ENCODE assay signal across 7 cellular contexts in genomic region chr1:233294991-233295774, GRCh38. TPM values are rescaled to one million over a fixed set of nuclear protein-coding genes. Genes with fewer than 3 reads are reported as not detected.
DNase-seq lines count a peak whose midpoint lies in the region; ATAC-seq and TF ChIP-seq lines count a peak whose summit lies in the region.

A gene with protein sequence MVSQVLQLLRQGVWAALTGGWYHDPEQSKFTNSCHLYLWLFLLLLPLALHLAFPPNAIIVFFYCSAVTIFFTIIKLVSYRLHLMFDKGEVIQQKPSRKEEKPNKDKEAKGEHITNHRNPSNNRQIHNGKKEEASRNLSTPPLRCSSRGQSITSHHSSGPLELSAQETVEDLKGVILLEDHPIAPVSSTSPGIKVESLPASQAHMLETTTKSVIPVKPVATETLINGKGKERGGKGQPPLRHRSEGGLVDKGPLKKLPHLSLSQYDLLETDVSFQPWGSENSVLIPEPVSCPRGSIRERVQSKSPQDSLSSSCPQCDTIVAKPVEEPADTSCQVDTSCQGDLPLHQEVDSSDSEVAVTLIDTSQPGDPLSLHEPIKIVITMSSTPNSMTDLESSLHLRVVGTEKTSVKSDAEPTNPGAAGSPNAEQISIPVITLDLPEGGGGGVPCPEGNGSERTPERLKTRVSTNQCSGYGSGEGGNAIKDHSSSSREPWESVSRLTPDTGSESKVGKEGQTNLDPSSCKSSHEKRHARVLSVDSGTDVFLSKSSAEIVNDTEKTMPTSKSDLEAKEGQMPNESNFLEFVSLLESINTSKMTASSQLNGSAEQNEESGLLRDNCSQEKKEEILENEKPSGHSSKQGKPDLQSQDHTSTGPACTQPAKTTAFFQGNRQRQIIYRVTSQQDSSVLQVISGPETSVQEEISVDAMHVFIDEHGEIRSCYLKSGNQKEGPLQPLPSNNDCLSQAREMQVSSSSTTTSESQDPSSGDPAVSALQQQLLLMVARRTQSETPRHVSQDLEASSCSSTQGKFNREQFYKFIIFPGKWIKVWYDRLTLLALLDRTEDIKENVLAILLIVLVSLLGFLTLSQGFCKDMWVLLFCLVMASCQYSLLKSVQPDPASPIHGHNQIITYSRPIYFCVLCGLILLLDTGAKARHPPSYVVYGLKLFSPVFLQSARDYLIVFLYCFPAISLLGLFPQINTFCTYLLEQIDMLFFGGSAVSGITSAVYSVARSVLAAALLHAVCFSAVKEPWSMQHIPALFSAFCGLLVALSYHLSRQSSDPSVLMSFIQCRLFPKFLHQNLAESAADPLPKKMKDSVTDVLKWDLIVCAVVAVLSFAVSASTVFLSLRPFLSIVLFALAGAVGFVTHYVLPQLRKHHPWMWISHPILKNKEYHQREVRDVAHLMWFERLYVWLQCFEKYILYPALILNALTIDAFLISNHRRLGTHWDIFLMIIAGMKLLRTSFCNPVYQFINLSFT (N-terminal part only) (minus strand): TSS chr1:233295725. CDS start chr1:233295478, 247 bp downstream.

- POLR2A ChIA-PET in WTC11 (lab: Charles Lee): interaction anchor here (1.0 kb wide), 1 partner anchor 33 kb away, joined by 5 read pairs; no protein-coding TSS in a partner anchor

- intact Hi-C loops in left colon (cut with DNase I, micrococcal nuclease): no loop called here

- ATAC-seq in GM18520 (IDR thresholded peaks at IDR 0.05; ENCODE audit: unreplicated experiment) (peak; percentile 53), HG02938 (IDR thresholded peaks at IDR 0.05; ENCODE audit: unreplicated experiment) (peak; percentile 86), WTC11 (peak; percentile 88), left colon (peak; percentile 96)
- ATAC-seq in central memory CD8-positive, alpha-beta T cell (replicated peaks; ENCODE audit: extremely low read depth, poor library complexity, severe bottlenecking): peak; percentile 92

- TF ChIP-seq CTCF in WTC11 (IDR thresholded peaks at IDR 0.05): no peak

- DNase-seq in NCI-H2081 (lab: John Stamatoyannopoulos, UW) (peak; percentile 84 to 89), WTC11 (ENCODE audit: low spot score) (peak; percentile 74), left colon (peak; percentile 60 to 73)
- peak; percentile 37 to 56 for DNase-seq in central memory CD8-positive, alpha-beta T cell (ENCODE audit: low spot score in 2 of 2)
- peak; percentile 51 for DNase-seq in stimulated activated CD4-positive, alpha-beta T cell treated with anti-CD3 and anti-CD28 coated beads, Interleukin-2, amount 100 ng/mL, for 4 hours (ENCODE audit: low read depth)

- no peaks in the 10 kb centered on the region for H3K9me3 Mint-ChIP-seq in WTC11
- H3K9me3 Mint-ChIP-seq in central memory CD8-positive, alpha-beta T cell: no peaks in the 10 kb centered on the region

- peaks cover 53% of the 10 kb centered on the region for H3K4me1 Mint-ChIP-seq in WTC11
- H3K4me1 Mint-ChIP-seq in central memory CD8-positive, alpha-beta T cell: peaks cover 29% of the 10 kb centered on the region

- H3K27ac Mint-ChIP-seq in WTC11: peak within 1 kb of the TSS; percentile 94
- peak within 1 kb of the TSS; percentile 97 for H3K27ac Mint-ChIP-seq in central memory CD8-positive, alpha-beta T cell (ENCODE audit: low read depth)

- no peaks in the 10 kb centered on the region for H3K36me3 Mint-ChIP-seq in WTC11
- no peaks in the 10 kb centered on the region for H3K36me3 Mint-ChIP-seq in central memory CD8-positive, alpha-beta T cell (ENCODE audit: insufficient read depth)

- peak within 1 kb of the TSS; percentile 85 for H3K4me3 Mint-ChIP-seq in WTC11
- peak within 1 kb of the TSS; percentile 94 for H3K4me3 Mint-ChIP-seq in central memory CD8-positive, alpha-beta T cell

- H3K27me3 Mint-ChIP-seq in WTC11 (ENCODE audit: low read depth): no peaks in the 10 kb centered on the region
- H3K27me3 Mint-ChIP-seq in central memory CD8-positive, alpha-beta T cell: no peaks in the 10 kb centered on the region

- CTCF ChIA-PET in WTC11 (lab: Charles Lee): no interaction called here

TF ChIP-seq in WTC11, 78 proteins besides CTCF, POLR2A, EP300 and RAD21 (continues in another document):
- TF ChIP-seq MYBL2 (CRISPR knock-in tag; IDR thresholded peaks at IDR 0.05): no peak
- TF ChIP-seq, protein P1, sequence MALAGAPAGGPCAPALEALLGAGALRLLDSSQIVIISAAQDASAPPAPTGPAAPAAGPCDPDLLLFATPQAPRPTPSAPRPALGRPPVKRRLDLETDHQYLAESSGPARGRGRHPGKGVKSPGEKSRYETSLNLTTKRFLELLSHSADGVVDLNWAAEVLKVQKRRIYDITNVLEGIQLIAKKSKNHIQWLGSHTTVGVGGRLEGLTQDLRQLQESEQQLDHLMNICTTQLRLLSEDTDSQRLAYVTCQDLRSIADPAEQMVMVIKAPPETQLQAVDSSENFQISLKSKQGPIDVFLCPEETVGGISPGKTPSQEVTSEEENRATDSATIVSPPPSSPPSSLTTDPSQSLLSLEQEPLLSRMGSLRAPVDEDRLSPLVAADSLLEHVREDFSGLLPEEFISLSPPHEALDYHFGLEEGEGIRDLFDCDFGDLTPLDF (CRISPR knock-in tag; IDR thresholded peaks at IDR 0.05): no peak
- TF ChIP-seq TEAD1 (CRISPR knock-in tag; IDR thresholded peaks at IDR 0.05): no peak
- peak; percentile 59; the same call in 1 of the 2 replicates for TF ChIP-seq ZNF423 (CRISPR knock-in tag; IDR thresholded peaks at IDR 0.05)
- no peak for TF ChIP-seq CREB1 (CRISPR knock-in tag; IDR thresholded peaks at IDR 0.05)
- TF ChIP-seq NR1H2 (CRISPR knock-in tag; IDR thresholded peaks at IDR 0.05): no peak
- TF ChIP-seq ZNF281 (CRISPR knock-in tag; IDR thresholded peaks at IDR 0.05): 0 out of 2 replicates have a peak, but pooled peaks have one; percentile 11
- no peak for TF ChIP-seq OVOL2 (CRISPR knock-in tag; IDR thresholded peaks at IDR 0.05; ENCODE audit: borderline replicate concordance)
- peak; percentile 55; the same call in 1 of the 2 replicates for TF ChIP-seq SP1 (CRISPR knock-in tag; conservative IDR thresholded peaks at IDR 0.05)
- TF ChIP-seq AFF4 (CRISPR knock-in tag; IDR thresholded peaks at IDR 0.05; ENCODE audit: borderline replicate concordance): no peak
- TF ChIP-seq SMAD3 (CRISPR knock-in tag; IDR thresholded peaks at IDR 0.05; ENCODE audit: borderline replicate concordance): no peak; the same call in 1 of the 2 replicates
- 0 out of 2 replicates have a peak, but pooled peaks have one; percentile 54 for TF ChIP-seq CREM (CRISPR knock-in tag; IDR thresholded peaks at IDR 0.05)
- TF ChIP-seq ZNF121 (CRISPR knock-in tag; IDR thresholded peaks at IDR 0.05): no peak
- TF ChIP-seq TEAD4 (CRISPR knock-in tag; IDR thresholded peaks at IDR 0.05): no peak

RNA-seq across cellular contexts. Expression of the gene that starts here (rescaled TPM):
- 50.8 to 59.4 TPM (median 57.0 TPM) in 3 replicates for total RNA-seq in WTC11 (2021)
- 1 to 10 TPM; 5.7 to 9.8 TPM for total RNA-seq in left colon

Comparison
In these comparisons a context has a peak if more than half of its experiments do, and no peak if none do; other contexts are left out.
1. Peak in every context shown above with its lines: DNase-seq and ATAC-seq.